ENCODE assay signal across 11 cellular contexts in the genomic region with DNA sequence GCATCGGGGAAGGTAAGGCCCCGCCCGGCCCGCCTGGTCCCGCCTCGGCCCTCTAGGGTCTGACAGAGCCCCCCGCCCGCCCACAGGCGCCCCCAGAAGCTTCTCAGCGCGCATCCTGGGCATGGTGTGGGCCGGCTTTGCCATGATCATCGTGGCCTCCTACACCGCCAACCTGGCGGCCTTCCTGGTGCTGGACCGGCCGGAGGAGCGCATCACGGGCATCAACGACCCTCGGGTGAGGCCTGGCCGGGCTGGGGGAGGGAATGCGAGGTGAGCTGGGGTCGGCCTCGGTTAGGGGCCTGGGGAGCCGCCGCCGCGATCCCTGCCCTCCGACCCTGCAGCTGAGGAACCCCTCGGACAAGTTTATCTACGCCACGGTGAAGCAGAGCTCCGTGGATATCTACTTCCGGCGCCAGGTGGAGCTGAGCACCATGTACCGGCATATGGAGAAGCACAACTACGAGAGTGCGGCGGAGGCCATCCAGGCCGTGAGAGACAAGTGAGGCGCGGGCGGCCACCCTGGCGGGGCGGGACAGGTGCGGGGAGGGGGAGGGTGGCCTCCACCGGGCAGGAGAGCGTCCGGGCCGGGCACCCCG. TPM values are rescaled to one million over a fixed set of nuclear protein-coding genes. Genes with fewer than 3 reads are reported as not detected.
A peak's percentile ranks its signal among the peaks of the same experiment; 100 is the strongest.
DNase-seq lines count a peak whose midpoint lies in the region; ATAC-seq and TF ChIP-seq lines count a peak whose summit lies in the region.
"Had no signal": no experiment of that assay in that cellular context is flagged by ENCODE, and none has a peak within 500 bp of the region (broad histone marks: within the 10 kb centered on the region; RNA-seq: fewer than 3 reads in every experiment).

No MANE protein-coding gene starts in this region.

- peaks cover 37% of the 10 kb centered on the region for H3K27me3 ChIP-seq in iPS DF 6.9 (ENCODE audit: control insufficient read depth, insufficient read depth, low read length)

- no peaks in the 10 kb centered on the region; the same call in 1 of the 2 replicates for H3K36me3 ChIP-seq in iPS DF 6.9 (ENCODE audit: control insufficient read depth, insufficient read depth, low read length)

- no peaks in the 10 kb centered on the region for H3K9me3 Mint-ChIP-seq in activated CD4-positive, alpha-beta T cell treated with anti-CD3 and anti-CD28 coated beads, Interleukin-2, amount 10 ng/mL, durations not matched to agents 24 days and 14 days

- intact Hi-C loops in activated CD4-positive, alpha-beta T cell treated with anti-CD3 and anti-CD28 coated beads, Interleukin-2, amount 10 ng/mL, durations not matched to agents 24 days and 14 days (cut with micrococcal nuclease), result loop anchor here (10.0 kb wide), 1 partner anchor 318 kb away; a partner anchor contains a TSS

- H3K27me3 Mint-ChIP-seq in T-helper 17 cell, result peaks cover 39% of the 10 kb centered on the region
- H3K27me3 Mint-ChIP-seq in activated CD4-positive, alpha-beta T cell treated with anti-CD3 and anti-CD28 coated beads, Interleukin-2, amount 10 ng/mL, durations not matched to agents 24 days and 14 days, result peaks cover 28% of the 10 kb centered on the region

- H3K36me3 Mint-ChIP-seq in T-helper 17 cell (ENCODE audit: low read depth), result peaks cover 2% of the 10 kb centered on the region
- H3K36me3 Mint-ChIP-seq in activated CD4-positive, alpha-beta T cell treated with anti-CD3 and anti-CD28 coated beads, Interleukin-2, amount 10 ng/mL, durations not matched to agents 24 days and 14 days (ENCODE audit: low read depth), result no peaks in the 10 kb centered on the region

- peak overlapping the region; percentile 68 for H3K4me3 Mint-ChIP-seq in T-helper 17 cell
- H3K4me3 Mint-ChIP-seq in activated CD4-positive, alpha-beta T cell treated with anti-CD3 and anti-CD28 coated beads, Interleukin-2, amount 10 ng/mL, durations not matched to agents 24 days and 14 days, result no peak overlapping the region

- no peak overlapping the region for H3K27ac ChIP-seq in iPS DF 6.9 (ENCODE audit: low read length)

- peaks cover 6% of the 10 kb centered on the region; the same call in 1 of the 2 replicates for H3K4me1 ChIP-seq in iPS DF 6.9 (ENCODE audit: control insufficient read depth, insufficient read depth, low read length)

- no peak overlapping the region for H3K27ac Mint-ChIP-seq in T-helper 17 cell
- no peak overlapping the region for H3K27ac Mint-ChIP-seq in activated CD4-positive, alpha-beta T cell treated with anti-CD3 and anti-CD28 coated beads, Interleukin-2, amount 10 ng/mL, durations not matched to agents 24 days and 14 days

- in situ Hi-C loops in GM13977 (cut with MboI; ENCODE audit: low pct_unique_long_range_greater_than_20kb, low sequenced_read_pairs, unreplicated experiment), result no loop called here

- H3K4me3 ChIP-seq in iPS DF 6.9 (ENCODE audit: low read length) (peak overlapping the region; percentile 30; the same call in 1 of the 2 replicates), skeletal muscle cell (ENCODE audit: low read depth, low read length) (peak overlapping the region; percentile 29)

- H3K9me3 ChIP-seq in T-helper 17 cell (ENCODE audit: control insufficient read depth, low read length, poor library complexity, severe bottlenecking) (no peaks in the 10 kb centered on the region), iPS DF 6.9 (ENCODE audit: control insufficient read depth, insufficient read depth, low read length) (no peaks in the 10 kb centered on the region)

- ATAC-seq in T-helper 17 cell, result peak; percentile 47
- no peak for ATAC-seq in GM19324 (IDR thresholded peaks at IDR 0.05; ENCODE audit: low FRiP score, unreplicated experiment)

- peak; percentile 16 for TF ChIP-seq CTCF in GM13977 (IDR thresholded peaks at IDR 0.05; ENCODE audit: extremely low read depth, insufficient read depth, missing control alignments)

- peaks cover 17% of the 10 kb centered on the region for H3K4me1 Mint-ChIP-seq in T-helper 17 cell
- peaks cover 6% of the 10 kb centered on the region for H3K4me1 Mint-ChIP-seq in activated CD4-positive, alpha-beta T cell treated with anti-CD3 and anti-CD28 coated beads, Interleukin-2, amount 10 ng/mL, durations not matched to agents 24 days and 14 days

- no CpG with 5 or more reads among the region's 52 CpGs for WGBS in iPS DF 6.9 (ENCODE audit: insufficient coverage, insufficient read length)

- no peak for DNase-seq in GM13977 (ENCODE audit: low spot score)
- no peak for DNase-seq in T-helper 17 cell
- no peak for DNase-seq in iPS DF 6.9 (ENCODE audit: low read depth, low spot score)
- DNase-seq in skeletal muscle cell (ENCODE audit: low read depth), result no peak
- no peak for DNase-seq in SIG-M5 (lab: John Stamatoyannopoulos, UW)
- no peak for DNase-seq in DMS 273 (lab: John Stamatoyannopoulos, UW; ENCODE audit: unreplicated experiment)
- no peak for DNase-seq in activated CD4-positive, alpha-beta T cell treated with anti-CD3 and anti-CD28 coated beads, Interleukin-2, amount 10 ng/mL, durations not matched to agents 24 days and 14 days
- DNase-seq: KBM-7 had no signal

RNA-seq across cellular contexts. Expression of a gene that starts 7.2 kb away (rescaled TPM):
- not detected for total RNA-seq in T-helper 17 cell
- not detected in 2 replicates for total RNA-seq in activated CD4-positive, alpha-beta T cell treated with anti-CD3 and anti-CD28 coated beads, Interleukin-2, amount 10 ng/mL, durations not matched to agents 24 days and 14 days
- total RNA-seq: mesenteric fat pad had no signal

RNA-seq across cellular contexts. Expression of a gene that starts 9.3 kb away (rescaled TPM):
- not detected for total RNA-seq in T-helper 17 cell
- not detected in 2 replicates for total RNA-seq in activated CD4-positive, alpha-beta T cell treated with anti-CD3 and anti-CD28 coated beads, Interleukin-2, amount 10 ng/mL, durations not matched to agents 24 days and 14 days
- total RNA-seq: cerebellum, mesenteric fat pad had no signal

RNA-seq across cellular contexts. Expression of a gene that starts 23.6 kb away (rescaled TPM):
- not detected for total RNA-seq in T-helper 17 cell
- 0.07 TPM in 1 of 2 replicates, not detected in the other for total RNA-seq in activated CD4-positive, alpha-beta T cell treated with anti-CD3 and anti-CD28 coated beads, Interleukin-2, amount 10 ng/mL, durations not matched to agents 24 days and 14 days
- total RNA-seq: mesenteric fat pad had no signal

RNA-seq across cellular contexts. Expression of a gene that starts 25.8 kb away (rescaled TPM):
- 100 to 1,000 TPM; 114 to 116 TPM for total RNA-seq in T-helper 17 cell
- total RNA-seq in activated CD4-positive, alpha-beta T cell treated with anti-CD3 and anti-CD28 coated beads, Interleukin-2, amount 10 ng/mL, durations not matched to agents 24 days and 14 days, result 57.4 and 58.7 TPM in 2 replicates

RNA-seq across cellular contexts. Expression of a gene that starts 25.9 kb away (rescaled TPM):
- total RNA-seq in T-helper 17 cell, result 10 to 100 TPM; 39.4 to 48.3 TPM
- total RNA-seq in activated CD4-positive, alpha-beta T cell treated with anti-CD3 and anti-CD28 coated beads, Interleukin-2, amount 10 ng/mL, durations not matched to agents 24 days and 14 days, result 95.1 and 95.8 TPM in 2 replicates
